1 cellular context compared by ENCODE assay signal in the genomic region with DNA sequence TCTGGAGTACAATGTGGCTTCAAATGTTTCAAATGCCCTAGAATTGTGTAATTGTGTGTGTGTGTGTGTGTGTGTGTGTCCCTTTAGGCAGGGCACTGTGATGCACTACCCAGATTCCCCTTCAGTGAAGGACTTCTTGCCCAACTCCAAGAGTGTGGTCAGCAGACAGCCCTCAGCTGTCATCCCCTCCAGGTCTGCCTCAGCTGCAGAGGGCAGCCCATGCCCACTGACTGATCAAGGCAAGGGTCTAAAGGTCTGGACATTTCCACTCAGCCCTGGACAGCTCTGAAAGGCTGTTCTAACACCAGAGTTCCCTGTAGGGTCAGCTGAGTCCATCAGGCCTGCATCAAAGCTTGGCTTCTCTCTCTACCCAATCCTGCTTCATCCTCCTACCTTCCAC.
TF ChIP-seq lines count a peak whose summit lies in the region.

No MANE protein-coding gene starts in this region.

TF ChIP-seq in HepG2, 621 proteins besides CTCF, POLR2A, EP300 and RAD21 (continued from another document and continues in another):
- TF ChIP-seq MED1 (CRISPR knock-in tag; IDR thresholded peaks at IDR 0.05) (peak; percentile 68), NFE2 (CRISPR knock-in tag; IDR thresholded peaks at IDR 0.05) (no peak), KLF11 (CRISPR knock-in tag; IDR thresholded peaks at IDR 0.05) (no peak), GATAD2A (CRISPR knock-in tag; IDR thresholded peaks at IDR 0.05) (0 out of 2 replicates have a peak, but pooled peaks have one; percentile 21), SALL1 (CRISPR knock-in tag; IDR thresholded peaks at IDR 0.05) (peak; percentile 69), ELF3 (CRISPR knock-in tag; IDR thresholded peaks at IDR 0.05) (peak; percentile 43; the same call in 1 of the 2 replicates), CEBPB (IDR thresholded peaks at IDR 0.05; ENCODE audit: borderline replicate concordance, low read depth, low read length) (peak; percentile 59; the same call in 1 of the 2 replicates), LCORL (IDR thresholded peaks at IDR 0.05) (no peak), LCORL (CRISPR knock-in tag; IDR thresholded peaks at IDR 0.05) (peak; percentile 6; the same call in 1 of the 2 replicates), SMAD3 (CRISPR knock-in tag; IDR thresholded peaks at IDR 0.05) (peak; percentile 30; the same call in 1 of the 2 replicates), SIN3A (IDR thresholded peaks at IDR 0.05; ENCODE audit: borderline replicate concordance, low read depth, low read length) (no peak), IKZF1 (IDR thresholded peaks at IDR 0.05) (no peak), RXRA (CRISPR knock-in tag; IDR thresholded peaks at IDR 0.05) (peak; percentile 77), ZNF569 (CRISPR knock-in tag; IDR thresholded peaks at IDR 0.05; ENCODE audit: borderline replicate concordance) (no peak), YEATS4 (CRISPR knock-in tag; IDR thresholded peaks at IDR 0.05; ENCODE audit: borderline replicate concordance) (0 out of 2 replicates have a peak, but pooled peaks have one; percentile 17), HNF4G (IDR thresholded peaks at IDR 0.05; ENCODE audit: borderline replicate concordance, low read depth, low read length) (peak; percentile 57), HNF4G (CRISPR knock-in tag; IDR thresholded peaks at IDR 0.05; ENCODE audit: borderline replicate concordance, low read depth) (peak; percentile 76; the same call in 1 of the 2 replicates), SOX13 (IDR thresholded peaks at IDR 0.05) (no peak), SOX13 (CRISPR knock-in tag; conservative IDR thresholded peaks at IDR 0.05 in 1 of 2, IDR thresholded peaks at IDR 0.05 in 1 of 2) (no peak; a peak in 1 of 4 replicates), CEBPG (CRISPR knock-in tag; IDR thresholded peaks at IDR 0.05) (peak; percentile 67), ELF4 (CRISPR knock-in tag; IDR thresholded peaks at IDR 0.05; ENCODE audit: borderline replicate concordance) (no peak), NR2F6 (IDR thresholded peaks at IDR 0.05) (no peak), NR2F6 (CRISPR knock-in tag; IDR thresholded peaks at IDR 0.05) (peak; percentile 42; the same call in 1 of the 2 replicates), SMC3 (IDR thresholded peaks at IDR 0.05; ENCODE audit: low read length) (peak; percentile 55; the same call in 1 of the 2 replicates), ZFX (CRISPR knock-in tag; IDR thresholded peaks at IDR 0.05; ENCODE audit: low read depth) (peak; percentile 25; the same call in 1 of the 2 replicates), IRF2 (CRISPR knock-in tag; IDR thresholded peaks at IDR 0.05) (peak; percentile 58; the same call in 1 of the 2 replicates), THAP11 (CRISPR knock-in tag; IDR thresholded peaks at IDR 0.05) (0 out of 2 replicates have a peak, but pooled peaks have one; percentile 9), TBX2 (CRISPR knock-in tag; IDR thresholded peaks at IDR 0.05; ENCODE audit: borderline replicate concordance) (0 out of 2 replicates have a peak, but pooled peaks have one; percentile 9), MLLT10 (CRISPR knock-in tag; IDR thresholded peaks at IDR 0.05) (no peak), RARA (CRISPR knock-in tag; IDR thresholded peaks at IDR 0.05) (peak; percentile 43; the same call in 1 of the 2 replicates), ZNF331 (CRISPR knock-in tag; IDR thresholded peaks at IDR 0.05) (peak; percentile 14; the same call in 1 of the 2 replicates), FOSL2 (CRISPR knock-in tag; IDR thresholded peaks at IDR 0.05) (peak; percentile 42; the same call in 1 of the 2 replicates), MIER3 (CRISPR knock-in tag; IDR thresholded peaks at IDR 0.05; ENCODE audit: borderline replicate concordance) (0 out of 2 replicates have a peak, but pooled peaks have one; percentile 17), ZNF121 (CRISPR knock-in tag; IDR thresholded peaks at IDR 0.05) (0 out of 2 replicates have a peak, but pooled peaks have one; percentile 46), KLF6 (CRISPR knock-in tag; IDR thresholded peaks at IDR 0.05) (0 out of 2 replicates have a peak, but pooled peaks have one; percentile 10)
- TF ChIP-seq, protein P1, sequence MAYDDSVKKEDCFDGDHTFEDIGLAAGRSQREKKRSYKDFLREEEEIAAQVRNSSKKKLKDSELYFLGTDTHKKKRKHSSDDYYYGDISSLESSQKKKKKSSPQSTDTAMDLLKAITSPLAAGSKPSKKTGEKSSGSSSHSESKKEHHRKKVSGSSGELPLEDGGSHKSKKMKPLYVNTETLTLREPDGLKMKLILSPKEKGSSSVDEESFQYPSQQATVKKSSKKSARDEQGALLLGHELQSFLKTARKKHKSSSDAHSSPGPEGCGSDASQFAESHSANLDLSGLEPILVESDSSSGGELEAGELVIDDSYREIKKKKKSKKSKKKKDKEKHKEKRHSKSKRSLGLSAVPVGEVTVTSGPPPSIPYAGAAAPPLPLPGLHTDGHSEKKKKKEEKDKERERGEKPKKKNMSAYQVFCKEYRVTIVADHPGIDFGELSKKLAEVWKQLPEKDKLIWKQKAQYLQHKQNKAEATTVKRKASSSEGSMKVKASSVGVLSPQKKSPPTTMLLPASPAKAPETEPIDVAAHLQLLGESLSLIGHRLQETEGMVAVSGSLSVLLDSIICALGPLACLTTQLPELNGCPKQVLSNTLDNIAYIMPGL (CRISPR knock-in tag; IDR thresholded peaks at IDR 0.05; ENCODE audit: borderline replicate concordance in 1 of 2, low read depth in 1 of 2), result peak in 1 of 2 experiments; percentile 32; a peak in 1 of 4 replicates
- TF ChIP-seq, protein P2, sequence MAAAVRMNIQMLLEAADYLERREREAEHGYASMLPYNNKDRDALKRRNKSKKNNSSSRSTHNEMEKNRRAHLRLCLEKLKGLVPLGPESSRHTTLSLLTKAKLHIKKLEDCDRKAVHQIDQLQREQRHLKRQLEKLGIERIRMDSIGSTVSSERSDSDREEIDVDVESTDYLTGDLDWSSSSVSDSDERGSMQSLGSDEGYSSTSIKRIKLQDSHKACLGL (CRISPR knock-in tag; IDR thresholded peaks at IDR 0.05), result no peak
- TF ChIP-seq, protein P3, sequence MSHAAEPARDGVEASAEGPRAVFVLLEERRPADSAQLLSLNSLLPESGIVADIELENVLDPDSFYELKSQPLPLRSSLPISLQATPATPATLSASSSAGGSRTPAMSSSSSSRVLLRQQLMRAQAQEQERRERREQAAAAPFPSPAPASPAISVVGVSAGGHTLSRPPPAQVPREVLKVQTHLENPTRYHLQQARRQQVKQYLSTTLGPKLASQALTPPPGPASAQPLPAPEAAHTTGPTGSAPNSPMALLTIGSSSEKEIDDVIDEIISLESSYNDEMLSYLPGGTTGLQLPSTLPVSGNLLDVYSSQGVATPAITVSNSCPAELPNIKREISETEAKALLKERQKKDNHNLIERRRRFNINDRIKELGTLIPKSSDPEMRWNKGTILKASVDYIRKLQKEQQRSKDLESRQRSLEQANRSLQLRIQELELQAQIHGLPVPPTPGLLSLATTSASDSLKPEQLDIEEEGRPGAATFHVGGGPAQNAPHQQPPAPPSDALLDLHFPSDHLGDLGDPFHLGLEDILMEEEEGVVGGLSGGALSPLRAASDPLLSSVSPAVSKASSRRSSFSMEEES (CRISPR knock-in tag; IDR thresholded peaks at IDR 0.05), result 0 out of 2 replicates have a peak, but pooled peaks have one; percentile 35
- TF ChIP-seq, protein P4, sequence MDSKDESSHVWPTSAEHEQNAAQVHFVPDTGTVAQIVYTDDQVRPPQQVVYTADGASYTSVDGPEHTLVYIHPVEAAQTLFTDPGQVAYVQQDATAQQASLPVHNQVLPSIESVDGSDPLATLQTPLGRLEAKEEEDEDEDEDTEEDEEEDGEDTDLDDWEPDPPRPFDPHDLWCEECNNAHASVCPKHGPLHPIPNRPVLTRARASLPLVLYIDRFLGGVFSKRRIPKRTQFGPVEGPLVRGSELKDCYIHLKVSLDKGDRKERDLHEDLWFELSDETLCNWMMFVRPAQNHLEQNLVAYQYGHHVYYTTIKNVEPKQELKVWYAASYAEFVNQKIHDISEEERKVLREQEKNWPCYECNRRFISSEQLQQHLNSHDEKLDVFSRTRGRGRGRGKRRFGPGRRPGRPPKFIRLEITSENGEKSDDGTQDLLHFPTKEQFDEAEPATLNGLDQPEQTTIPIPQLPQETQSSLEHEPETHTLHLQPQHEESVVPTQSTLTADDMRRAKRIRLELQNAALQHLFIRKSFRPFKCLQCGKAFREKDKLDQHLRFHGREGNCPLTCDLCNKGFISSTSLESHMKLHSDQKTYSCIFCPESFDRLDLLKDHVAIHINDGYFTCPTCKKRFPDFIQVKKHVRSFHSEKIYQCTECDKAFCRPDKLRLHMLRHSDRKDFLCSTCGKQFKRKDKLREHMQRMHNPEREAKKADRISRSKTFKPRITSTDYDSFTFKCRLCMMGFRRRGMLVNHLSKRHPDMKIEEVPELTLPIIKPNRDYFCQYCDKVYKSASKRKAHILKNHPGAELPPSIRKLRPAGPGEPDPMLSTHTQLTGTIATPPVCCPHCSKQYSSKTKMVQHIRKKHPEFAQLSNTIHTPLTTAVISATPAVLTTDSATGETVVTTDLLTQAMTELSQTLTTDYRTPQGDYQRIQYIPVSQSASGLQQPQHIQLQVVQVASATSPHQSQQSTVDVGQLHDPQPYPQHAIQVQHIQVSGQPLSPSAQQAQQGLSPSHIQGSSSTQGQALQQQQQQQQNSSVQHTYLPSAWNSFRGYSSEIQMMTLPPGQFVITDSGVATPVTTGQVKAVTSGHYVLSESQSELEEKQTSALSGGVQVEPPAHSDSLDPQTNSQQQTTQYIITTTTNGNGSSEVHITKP (CRISPR knock-in tag; IDR thresholded peaks at IDR 0.05; ENCODE audit: low read depth), result peak; percentile 45; the same call in 1 of the 2 replicates
- TF ChIP-seq, protein P5, sequence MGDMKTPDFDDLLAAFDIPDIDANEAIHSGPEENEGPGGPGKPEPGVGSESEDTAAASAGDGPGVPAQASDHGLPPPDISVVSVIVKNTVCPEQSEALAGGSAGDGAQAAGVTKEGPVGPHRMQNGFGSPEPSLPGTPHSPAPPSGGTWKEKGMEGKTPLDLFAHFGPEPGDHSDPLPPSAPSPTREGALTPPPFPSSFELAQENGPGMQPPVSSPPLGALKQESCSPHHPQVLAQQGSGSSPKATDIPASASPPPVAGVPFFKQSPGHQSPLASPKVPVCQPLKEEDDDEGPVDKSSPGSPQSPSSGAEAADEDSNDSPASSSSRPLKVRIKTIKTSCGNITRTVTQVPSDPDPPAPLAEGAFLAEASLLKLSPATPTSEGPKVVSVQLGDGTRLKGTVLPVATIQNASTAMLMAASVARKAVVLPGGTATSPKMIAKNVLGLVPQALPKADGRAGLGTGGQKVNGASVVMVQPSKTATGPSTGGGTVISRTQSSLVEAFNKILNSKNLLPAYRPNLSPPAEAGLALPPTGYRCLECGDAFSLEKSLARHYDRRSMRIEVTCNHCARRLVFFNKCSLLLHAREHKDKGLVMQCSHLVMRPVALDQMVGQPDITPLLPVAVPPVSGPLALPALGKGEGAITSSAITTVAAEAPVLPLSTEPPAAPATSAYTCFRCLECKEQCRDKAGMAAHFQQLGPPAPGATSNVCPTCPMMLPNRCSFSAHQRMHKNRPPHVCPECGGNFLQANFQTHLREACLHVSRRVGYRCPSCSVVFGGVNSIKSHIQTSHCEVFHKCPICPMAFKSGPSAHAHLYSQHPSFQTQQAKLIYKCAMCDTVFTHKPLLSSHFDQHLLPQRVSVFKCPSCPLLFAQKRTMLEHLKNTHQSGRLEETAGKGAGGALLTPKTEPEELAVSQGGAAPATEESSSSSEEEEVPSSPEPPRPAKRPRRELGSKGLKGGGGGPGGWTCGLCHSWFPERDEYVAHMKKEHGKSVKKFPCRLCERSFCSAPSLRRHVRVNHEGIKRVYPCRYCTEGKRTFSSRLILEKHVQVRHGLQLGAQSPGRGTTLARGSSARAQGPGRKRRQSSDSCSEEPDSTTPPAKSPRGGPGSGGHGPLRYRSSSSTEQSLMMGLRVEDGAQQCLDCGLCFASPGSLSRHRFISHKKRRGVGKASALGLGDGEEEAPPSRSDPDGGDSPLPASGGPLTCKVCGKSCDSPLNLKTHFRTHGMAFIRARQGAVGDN (CRISPR knock-in tag; IDR thresholded peaks at IDR 0.05), result peak; percentile 40
- TF ChIP-seq, protein P6, sequence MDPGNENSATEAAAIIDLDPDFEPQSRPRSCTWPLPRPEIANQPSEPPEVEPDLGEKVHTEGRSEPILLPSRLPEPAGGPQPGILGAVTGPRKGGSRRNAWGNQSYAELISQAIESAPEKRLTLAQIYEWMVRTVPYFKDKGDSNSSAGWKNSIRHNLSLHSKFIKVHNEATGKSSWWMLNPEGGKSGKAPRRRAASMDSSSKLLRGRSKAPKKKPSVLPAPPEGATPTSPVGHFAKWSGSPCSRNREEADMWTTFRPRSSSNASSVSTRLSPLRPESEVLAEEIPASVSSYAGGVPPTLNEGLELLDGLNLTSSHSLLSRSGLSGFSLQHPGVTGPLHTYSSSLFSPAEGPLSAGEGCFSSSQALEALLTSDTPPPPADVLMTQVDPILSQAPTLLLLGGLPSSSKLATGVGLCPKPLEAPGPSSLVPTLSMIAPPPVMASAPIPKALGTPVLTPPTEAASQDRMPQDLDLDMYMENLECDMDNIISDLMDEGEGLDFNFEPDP (CRISPR knock-in tag; conservative IDR thresholded peaks at IDR 0.05), result no peak
- TF ChIP-seq, protein P7, sequence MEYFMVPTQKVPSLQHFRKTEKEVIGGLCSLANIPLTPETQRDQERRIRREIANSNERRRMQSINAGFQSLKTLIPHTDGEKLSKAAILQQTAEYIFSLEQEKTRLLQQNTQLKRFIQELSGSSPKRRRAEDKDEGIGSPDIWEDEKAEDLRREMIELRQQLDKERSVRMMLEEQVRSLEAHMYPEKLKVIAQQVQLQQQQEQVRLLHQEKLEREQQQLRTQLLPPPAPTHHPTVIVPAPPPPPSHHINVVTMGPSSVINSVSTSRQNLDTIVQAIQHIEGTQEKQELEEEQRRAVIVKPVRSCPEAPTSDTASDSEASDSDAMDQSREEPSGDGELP (IDR thresholded peaks at IDR 0.05; ENCODE audit: borderline replicate concordance, low read depth), result peak; percentile 77; the same call in 1 of the 2 replicates
- TF ChIP-seq, protein P8, sequence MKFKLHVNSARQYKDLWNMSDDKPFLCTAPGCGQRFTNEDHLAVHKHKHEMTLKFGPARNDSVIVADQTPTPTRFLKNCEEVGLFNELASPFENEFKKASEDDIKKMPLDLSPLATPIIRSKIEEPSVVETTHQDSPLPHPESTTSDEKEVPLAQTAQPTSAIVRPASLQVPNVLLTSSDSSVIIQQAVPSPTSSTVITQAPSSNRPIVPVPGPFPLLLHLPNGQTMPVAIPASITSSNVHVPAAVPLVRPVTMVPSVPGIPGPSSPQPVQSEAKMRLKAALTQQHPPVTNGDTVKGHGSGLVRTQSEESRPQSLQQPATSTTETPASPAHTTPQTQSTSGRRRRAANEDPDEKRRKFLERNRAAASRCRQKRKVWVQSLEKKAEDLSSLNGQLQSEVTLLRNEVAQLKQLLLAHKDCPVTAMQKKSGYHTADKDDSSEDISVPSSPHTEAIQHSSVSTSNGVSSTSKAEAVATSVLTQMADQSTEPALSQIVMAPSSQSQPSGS (CRISPR knock-in tag; IDR thresholded peaks at IDR 0.05), result peak; percentile 29; the same call in 1 of the 2 replicates
